ENCODE assay signal across 25 cellular contexts in the genomic region with DNA sequence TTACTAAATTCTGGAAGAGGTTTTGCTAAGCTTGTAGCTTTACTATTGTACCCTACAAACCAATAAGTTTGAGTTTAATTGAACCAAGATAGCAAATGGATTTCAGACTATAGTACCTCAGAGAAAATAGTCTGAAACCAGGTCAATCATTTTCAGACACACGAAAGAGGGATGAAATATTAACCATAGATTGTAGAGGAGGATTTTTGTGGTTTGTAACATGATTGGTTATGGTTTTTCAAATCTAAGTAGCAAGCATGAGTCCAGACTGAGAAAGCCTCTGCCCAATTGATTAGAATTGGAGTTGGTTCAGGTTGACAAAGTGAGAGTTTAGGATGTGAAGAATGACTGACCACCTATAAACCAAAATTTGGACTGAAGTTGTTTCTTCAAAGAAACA.
DNase-seq lines count a peak whose midpoint lies in the region; ATAC-seq and TF ChIP-seq lines count a peak whose summit lies in the region.
"Had no signal": no experiment of that assay in that cellular context is flagged by ENCODE, and none has a peak within 500 bp of the region (broad histone marks: within the 10 kb centered on the region; RNA-seq: fewer than 3 reads in every experiment).

No MANE protein-coding gene starts in this region.

- WGBS in hepatocyte (ENCODE audit: low lambda C conversion rate, missing lambda C conversion rate) = 79% methylated on average over 1 of the region's 1 CpG

- ATAC-seq in GM18907 (IDR thresholded peaks at IDR 0.05; ENCODE audit: unreplicated experiment) = peak; percentile 85
- ATAC-seq in GM21737 (IDR thresholded peaks at IDR 0.05; ENCODE audit: unreplicated experiment) = peak; percentile 69
- peak; percentile 67 for ATAC-seq in HG03108 (IDR thresholded peaks at IDR 0.05; ENCODE audit: unreplicated experiment)
- ATAC-seq: GM12878 had no signal

- no peaks in the 10 kb centered on the region for H3K79me2 ChIP-seq in hepatocyte

- no peak overlapping the region for H2AFZ ChIP-seq in hepatocyte

- H3K36me3 ChIP-seq in hepatocyte (replicated peaks; ENCODE audit: insufficient read depth, low read depth) (no peaks in the 10 kb centered on the region), uterus (no peaks in the 10 kb centered on the region)
- H3K36me3 ChIP-seq: breast epithelium, right atrium auricular region had no signal

- TF ChIP-seq POLR2A in uterus (IDR thresholded peaks at IDR 0.05) = no peak

- H3K4me2 ChIP-seq in hepatocyte = peak overlapping the region; percentile 17

- no peaks in the 10 kb centered on the region for H3K27me3 ChIP-seq in hepatocyte
- no peaks in the 10 kb centered on the region for H3K27me3 ChIP-seq in uterus
- H3K27me3 ChIP-seq: breast epithelium, right atrium auricular region, testis had no signal

- H3K9me3 ChIP-seq in hepatocyte (ENCODE audit: low read depth) (no peaks in the 10 kb centered on the region), uterus (no peaks in the 10 kb centered on the region)
- H3K9me3 ChIP-seq: breast epithelium, right atrium auricular region, testis had no signal

- H4K20me1 ChIP-seq in hepatocyte (ENCODE audit: insufficient read depth, poor library complexity, severe bottlenecking) = no peaks in the 10 kb centered on the region

- H3K4me1 ChIP-seq in hepatocyte (ENCODE audit: insufficient read depth) (peaks cover 12% of the 10 kb centered on the region), uterus (no peaks in the 10 kb centered on the region)
- H3K4me1 ChIP-seq: breast epithelium, right atrium auricular region, testis had no signal

- H3K9me2 ChIP-seq in hepatocyte (replicated peaks; ENCODE audit: insufficient read depth) = no peaks in the 10 kb centered on the region

- TF ChIP-seq CTCF in hepatocyte (IDR thresholded peaks at IDR 0.05; ENCODE audit: poor library complexity) (no peak), uterus (IDR thresholded peaks at IDR 0.05) (no peak)

- DNase-seq in hepatocyte (ENCODE audit: low spot score) (no peak), NCI-H187 treated with DMSO at 0.1 percent for 48 hours (lab: John Stamatoyannopoulos, UW) (no peak), 8988T (no peak), uterus (no peak), NCI-H2029 treated with DMSO at 0.1 percent for 48 hours (lab: John Stamatoyannopoulos, UW) (no peak)
- DNase-seq: activated CD4-positive, alpha-beta T cell treated with anti-CD3 and anti-CD28 coated beads, Interleukin-2, amount 50 U/mL, for 1 hour; activated CD8-positive, alpha-beta memory T cell treated with anti-CD3 and anti-CD28 coated beads, Interleukin-2, amount 50 U/mL, for 4 hours; activated effector memory CD4-positive, alpha-beta T cell treated with anti-CD3 and anti-CD28 coated beads, Interleukin-2, amount 50 U/mL, for 16 hours; CD4-positive, alpha-beta T cell; DMS153; GF-D8; hypothalamus; islet precursor cell; NCI-H748 treated with DMSO at 0.1 percent for 48 hours; occipital lobe; OCI-M1; SHP77; stimulated activated CD4-positive, alpha-beta T cell treated with anti-CD3 and anti-CD28 coated beads, Interleukin-15, amount 100 ng/mL, for 24 hours; testis had no signal

- H3K4me3 ChIP-seq in hepatocyte = no peak overlapping the region
- H3K4me3 ChIP-seq in uterus = no peak overlapping the region
- H3K4me3 ChIP-seq: breast epithelium, GM12878, right atrium auricular region, testis had no signal

- intact Hi-C loops in uterus (cut with DNase I; ENCODE audit: low total_unique reads) = no loop called here

- H3K27ac ChIP-seq in hepatocyte (no peak overlapping the region), uterus (no peak overlapping the region)
- H3K27ac ChIP-seq: breast epithelium, right atrium auricular region, testis had no signal
